Comparison of ENCODE assay signal across 1 cellular context in the genomic region with DNA sequence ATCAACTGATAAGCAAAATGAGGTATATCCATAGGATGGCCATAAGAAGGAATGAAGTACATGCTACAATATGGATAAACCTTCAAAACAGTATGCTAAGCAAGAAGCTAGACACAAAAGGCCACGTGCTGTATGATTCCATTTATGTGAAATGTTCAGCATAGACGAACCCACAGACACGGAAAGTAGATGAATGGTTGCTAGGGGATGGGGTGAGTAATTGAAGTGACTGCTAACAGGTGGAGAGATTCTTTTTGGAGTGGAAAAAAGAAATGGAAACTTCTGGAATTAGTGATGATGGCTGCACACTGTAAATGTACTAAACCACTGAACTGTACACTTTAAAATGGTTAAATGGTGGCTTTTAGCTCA.
TF ChIP-seq lines count a peak whose summit lies in the region.

No MANE protein-coding gene starts in this region.

TF ChIP-seq in endothelial cell of umbilical vein, 7 proteins besides CTCF, POLR2A, EP300 and RAD21:
- TF ChIP-seq JUN (IDR thresholded peaks at IDR 0.05; ENCODE audit: borderline replicate concordance, insufficient read depth, insufficient read length, low read depth) (no peak), POLR2AphosphoS5 (IDR thresholded peaks at IDR 0.05; ENCODE audit: insufficient read depth, low read depth, low read length) (no peak), MYC (IDR thresholded peaks at IDR 0.05; ENCODE audit: low read depth, low read length) (no peak), EZH2 (IDR thresholded peaks at IDR 0.05; ENCODE audit: borderline replicate concordance, low read depth, low read length, severe bottlenecking) (no peak), FOS (IDR thresholded peaks at IDR 0.05; ENCODE audit: borderline replicate concordance, insufficient read depth, low read length) (no peak), GATA2 (IDR thresholded peaks at IDR 0.05; ENCODE audit: insufficient read depth, insufficient read length, low read depth, low read length) (no peak)
- TF ChIP-seq, protein P1, sequence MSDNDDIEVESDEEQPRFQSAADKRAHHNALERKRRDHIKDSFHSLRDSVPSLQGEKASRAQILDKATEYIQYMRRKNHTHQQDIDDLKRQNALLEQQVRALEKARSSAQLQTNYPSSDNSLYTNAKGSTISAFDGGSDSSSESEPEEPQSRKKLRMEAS (IDR thresholded peaks at IDR 0.05; ENCODE audit: insufficient read depth, insufficient read length) = no peak
